In the genomic region with DNA sequence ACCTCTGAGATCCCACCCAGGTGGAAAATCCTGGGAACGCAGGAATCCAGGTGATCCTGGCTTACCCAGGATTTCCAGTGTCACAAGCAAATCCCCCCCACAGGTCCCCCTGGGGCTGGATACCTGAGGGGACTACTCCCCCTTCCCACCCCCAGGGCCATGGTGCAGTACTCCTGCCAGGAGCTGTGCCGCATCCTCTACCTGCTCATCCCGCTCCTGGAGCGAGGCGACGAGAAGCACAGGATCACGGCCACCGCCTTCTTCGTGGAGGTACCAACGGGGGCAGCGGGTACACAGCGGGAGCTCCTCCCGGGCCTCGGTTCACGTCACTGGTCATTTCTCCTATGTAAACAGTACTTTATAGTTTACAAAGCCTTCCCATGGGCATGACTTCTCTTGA, we compare ENCODE assay signal across 24 cellular contexts. TPM values are rescaled to one million over a fixed set of nuclear protein-coding genes. Genes with fewer than 3 reads are reported as not detected.
"Had no signal": no experiment of that assay in that cellular context is flagged by ENCODE, and none has a peak within 500 bp of the region (broad histone marks: within the 10 kb centered on the region; RNA-seq: fewer than 3 reads in every experiment).

No MANE protein-coding gene starts in this region.

- H3K27ac ChIP-seq: RWPE1 had no signal

- ATAC-seq: Panc1, PC-3, T-cell had no signal

- H3K9me3 ChIP-seq: SK-N-SH had no signal

- DNase-seq: KBM-7, MV-4-11, NCI-H1048, NCI-H1105, NCI-H1417, NCI-H1436 treated with DMSO at 0.1 percent for 48 hours, NCI-H187, NCI-H2029, NCI-H2081 treated with DMSO at 0.1 percent for 48 hours, NCI-H2171, NCI-H226, NCI-H446, NCI-H510A, NCI-H524 treated with DMSO at 0.1 percent for 48 hours, NCI-H774, PC-3, SHP77, SK-N-SH, SW 1271, T-cell had no signal

RNA-seq across cellular contexts. Expression of a gene that starts 53.6 kb away (rescaled TPM):
- total RNA-seq: LHCN-M2, MCF 10A, PC-3 had no signal
